In genomic region chr2:3986063-3986462, GRCh38 we compare ENCODE assay signal across 29 cellular contexts.
"Had no signal": no experiment of that assay in that cellular context is flagged by ENCODE, and none has a peak within 500 bp of the region (broad histone marks: within the 10 kb centered on the region; RNA-seq: fewer than 3 reads in every experiment).

No MANE protein-coding gene starts in this region.

- H3K4me1 Mint-ChIP-seq: activated CD4-positive, alpha-beta memory T cell treated with anti-CD3 and anti-CD28 coated beads, Interleukin-2, amount 10 ng/mL, durations not matched to agents 7 days and 5 days; activated CD4-positive, alpha-beta T cell treated with anti-CD3 and anti-CD28 coated beads, Interleukin-2, amount 10 ng/mL, durations not matched to agents 7 days and 5 days; activated naive CD4-positive, alpha-beta T cell treated with anti-CD3 and anti-CD28 coated beads, Interleukin-2, amount 50 U/mL, for 24 hours; central memory CD8-positive, alpha-beta T cell; T-cell had no signal

- H3K36me3 Mint-ChIP-seq: activated naive CD4-positive, alpha-beta T cell treated with anti-CD3 and anti-CD28 coated beads, Interleukin-2, amount 50 U/mL, for 24 hours; T-cell had no signal

- DNase-seq: activated CD4-positive, alpha-beta memory T cell treated with anti-CD3 and anti-CD28 coated beads, Interleukin-2, amount 10 ng/mL, durations not matched to agents 7 days and 5 days; activated CD4-positive, alpha-beta T cell treated with anti-CD3 and anti-CD28 coated beads, Interleukin-2, amount 10 ng/mL, durations not matched to agents 7 days and 5 days; activated CD4-positive, CD25-positive, alpha-beta regulatory T cell; activated CD8-positive, alpha-beta memory T cell treated with anti-CD3 and anti-CD28 coated beads, Interleukin-2, amount 50 U/mL, for 4 hours; activated effector memory CD4-positive, alpha-beta T cell treated with Interleukin-2 at 50 U/mL for 16 hours; activated naive CD4-positive, alpha-beta T cell; aorta; body of pancreas; IMR-90; KG1; MG63; NCI-H1092 treated with DMSO at 0.1 percent for 48 hours; NCI-H1417 treated with DMSO at 0.1 percent for 48 hours; NCI-H1694; NCI-H2029; NCI-H345; NCI-H510A; NCI-H526 treated with DMSO at 0.1 percent for 48 hours; NCI-H82; NK-92 treated with Interleukin-12 subunit alpha and Interleukin-12 subunit beta, amount 100 ng/mL, for 24 hours; T-cell; T-helper 2 cell; T1000 had no signal

- H3K4me1 ChIP-seq: body of pancreas had no signal

- H3K27me3 ChIP-seq: body of pancreas had no signal

- H3K4me3 ChIP-seq: body of pancreas, MG63, SK-N-MC had no signal

- ATAC-seq: body of pancreas, Right ventricle myocardium inferior, T-cell had no signal

- H3K27ac Mint-ChIP-seq: activated CD4-positive, alpha-beta memory T cell treated with anti-CD3 and anti-CD28 coated beads, Interleukin-2, amount 10 ng/mL, durations not matched to agents 7 days and 5 days; activated CD4-positive, alpha-beta T cell treated with anti-CD3 and anti-CD28 coated beads, Interleukin-2, amount 10 ng/mL, durations not matched to agents 7 days and 5 days; activated naive CD4-positive, alpha-beta T cell treated with anti-CD3 and anti-CD28 coated beads, Interleukin-2, amount 50 U/mL, for 24 hours; activated T-helper 1 cell treated with anti-CD3 and anti-CD28 coated beads, Interleukin-12 subunit alpha, Interleukin-12 subunit beta, Interleukin-2, Interleukin-4 antibody, amounts not matched to agents 30 ng/mL and 10 ng/mL and 1 ng/mL, durations not matched to agents 14 hours and 24 hours and 36 hours; T-cell had no signal

- H3K36me3 ChIP-seq: MG63 had no signal

- H3K27me3 Mint-ChIP-seq: activated CD4-positive, alpha-beta memory T cell treated with anti-CD3 and anti-CD28 coated beads, Interleukin-2, amount 10 ng/mL, durations not matched to agents 7 days and 5 days; activated CD4-positive, alpha-beta T cell treated with anti-CD3 and anti-CD28 coated beads, Interleukin-2, amount 10 ng/mL, durations not matched to agents 7 days and 5 days; activated naive CD4-positive, alpha-beta T cell treated with anti-CD3 and anti-CD28 coated beads, Interleukin-2, amount 50 U/mL, for 24 hours; central memory CD8-positive, alpha-beta T cell; T-cell had no signal

- H3K9me3 ChIP-seq: MG63 had no signal

- H3K27ac ChIP-seq: body of pancreas, SK-N-MC, VCaP had no signal

- H3K4me3 Mint-ChIP-seq: activated CD4-positive, alpha-beta memory T cell treated with anti-CD3 and anti-CD28 coated beads, Interleukin-2, amount 10 ng/mL, durations not matched to agents 7 days and 5 days; activated CD4-positive, alpha-beta T cell treated with anti-CD3 and anti-CD28 coated beads, Interleukin-2, amount 10 ng/mL, durations not matched to agents 7 days and 5 days; activated naive CD4-positive, alpha-beta T cell treated with anti-CD3 and anti-CD28 coated beads, Interleukin-2, amount 50 U/mL, for 24 hours; activated T-helper 1 cell treated with anti-CD3 and anti-CD28 coated beads, Interleukin-12 subunit alpha, Interleukin-12 subunit beta, Interleukin-2, Interleukin-4 antibody, amounts not matched to agents 30 ng/mL and 10 ng/mL and 1 ng/mL, durations not matched to agents 14 hours and 24 hours and 36 hours; central memory CD8-positive, alpha-beta T cell; T-cell had no signal
